ENCODE assay signal across 8 cellular contexts in genomic region chr22:30356392-30357230, GRCh38. TPM values are rescaled to one million over a fixed set of nuclear protein-coding genes. Genes with fewer than 3 reads are reported as not detected.
DNase-seq lines count a peak whose midpoint lies in the region; ATAC-seq lines count a peak whose summit lies in the region.

Gene CCDC157, plus strand, starts transcription at chr22:30357007. Its CDS starts 8,994 bp downstream, at chr22:30366001.
A gene with protein sequence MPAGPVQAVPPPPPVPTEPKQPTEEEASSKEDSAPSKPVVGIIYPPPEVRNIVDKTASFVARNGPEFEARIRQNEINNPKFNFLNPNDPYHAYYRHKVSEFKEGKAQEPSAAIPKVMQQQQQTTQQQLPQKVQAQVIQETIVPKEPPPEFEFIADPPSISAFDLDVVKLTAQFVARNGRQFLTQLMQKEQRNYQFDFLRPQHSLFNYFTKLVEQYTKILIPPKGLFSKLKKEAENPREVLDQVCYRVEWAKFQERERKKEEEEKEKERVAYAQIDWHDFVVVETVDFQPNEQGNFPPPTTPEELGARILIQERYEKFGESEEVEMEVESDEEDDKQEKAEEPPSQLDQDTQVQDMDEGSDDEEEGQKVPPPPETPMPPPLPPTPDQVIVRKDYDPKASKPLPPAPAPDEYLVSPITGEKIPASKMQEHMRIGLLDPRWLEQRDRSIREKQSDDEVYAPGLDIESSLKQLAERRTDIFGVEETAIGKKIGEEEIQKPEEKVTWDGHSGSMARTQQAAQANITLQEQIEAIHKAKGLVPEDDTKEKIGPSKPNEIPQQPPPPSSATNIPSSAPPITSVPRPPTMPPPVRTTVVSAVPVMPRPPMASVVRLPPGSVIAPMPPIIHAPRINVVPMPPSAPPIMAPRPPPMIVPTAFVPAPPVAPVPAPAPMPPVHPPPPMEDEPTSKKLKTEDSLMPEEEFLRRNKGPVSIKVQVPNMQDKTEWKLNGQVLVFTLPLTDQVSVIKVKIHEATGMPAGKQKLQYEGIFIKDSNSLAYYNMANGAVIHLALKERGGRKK (minus strand): TSS chr22:30356894. CDS start chr22:30356792, 102 bp downstream.

- H3K27me3 ChIP-seq in BLaER1 treated with 17β-estradiol and CSF1 and Interleukin-3, amounts not matched to agents 10 nM and 100 nM, result peaks cover 0 to 15% (median 10%) of the 10 kb centered on the region in 11 experiments; a peak in 12 of 22 replicates

- peaks cover 24 to 33% (median 28%) of the 10 kb centered on the region in 11 experiments for H3K36me3 ChIP-seq in BLaER1 treated with 17β-estradiol and CSF1 and Interleukin-3, amounts not matched to agents 10 nM and 100 nM

- H3K4me1 Mint-ChIP-seq in activated CD4-positive, alpha-beta T cell treated with anti-CD3 and anti-CD28 coated beads, Interleukin-2, amount 10 ng/mL, durations not matched to agents 7 days and 5 days, result peaks cover 53% of the 10 kb centered on the region

- H3K4me3 Mint-ChIP-seq in activated CD4-positive, alpha-beta T cell treated with anti-CD3 and anti-CD28 coated beads, Interleukin-2, amount 10 ng/mL, durations not matched to agents 7 days and 5 days, result peak within 1 kb of the TSS; percentile 90

- CTCF ChIA-PET in activated CD4-positive, alpha-beta T cell treated with anti-CD3 and anti-CD28 coated beads, Interleukin-2, amount 10 ng/mL, durations not matched to agents 7 days and 5 days (lab: Charles Lee), result interaction anchor here (0.7 to 3.7 kb wide), 14 partner anchors 9 to 95 kb away, joined by 3 to 18 read pairs (median 3); partner anchors contain the start of genes CASTOR1 and RNF215

- peak; percentile 92 for DNase-seq in GM19240 (ENCODE audit: insufficient read length, low spot score)
- DNase-seq in NCI-H524 treated with DMSO at 0.1 percent for 48 hours (lab: John Stamatoyannopoulos, UW), result peak; percentile 68
- peak; percentile 89 for DNase-seq in activated CD4-positive, alpha-beta T cell treated with anti-CD3 and anti-CD28 coated beads, Interleukin-2, amount 10 ng/mL, durations not matched to agents 7 days and 5 days
- peak; percentile 19 for DNase-seq in cortex of kidney (lab: John Stamatoyannopoulos, UW)
- peak; percentile 88 for DNase-seq in left lobe of liver (ENCODE audit: low spot score)
- peak; percentile 91 for DNase-seq in stimulated activated CD4-positive, alpha-beta T cell treated with anti-CD3 and anti-CD28 coated beads, Interleukin-1b, Interleukin-23, amount 100 ng/mL, for 48 hours

- POLR2A ChIA-PET in activated CD4-positive, alpha-beta T cell treated with anti-CD3 and anti-CD28 coated beads, Interleukin-2, amount 10 ng/mL, durations not matched to agents 7 days and 5 days (lab: Charles Lee), result interaction anchor here (0.6 to 1.3 kb wide), 2 partner anchors 50 to 676 kb away, joined by 3 to 4 read pairs; no protein-coding TSS in a partner anchor

- H3K27ac Mint-ChIP-seq in activated CD4-positive, alpha-beta T cell treated with anti-CD3 and anti-CD28 coated beads, Interleukin-2, amount 10 ng/mL, durations not matched to agents 7 days and 5 days, result peak within 1 kb of the TSS; percentile 90

- ATAC-seq in HG03442 (IDR thresholded peaks at IDR 0.05; ENCODE audit: unreplicated experiment) (peak; percentile 88), left lobe of liver (peak; percentile 97)

- H3K9me3 Mint-ChIP-seq in activated CD4-positive, alpha-beta T cell treated with anti-CD3 and anti-CD28 coated beads, Interleukin-2, amount 10 ng/mL, durations not matched to agents 7 days and 5 days, result no peaks in the 10 kb centered on the region

- H3K4me3 ChIP-seq in BLaER1 treated with 17β-estradiol and CSF1 and Interleukin-3, amounts not matched to agents 10 nM and 100 nM, result peak within 1 kb of the TSS; percentile 82 to 99 (median 92)

- no peaks in the 10 kb centered on the region for H3K27me3 Mint-ChIP-seq in activated CD4-positive, alpha-beta T cell treated with anti-CD3 and anti-CD28 coated beads, Interleukin-2, amount 10 ng/mL, durations not matched to agents 7 days and 5 days

- H3K4me2 ChIP-seq in BLaER1 treated with 17β-estradiol and CSF1 and Interleukin-3, amounts not matched to agents 10 nM and 100 nM, result peak within 1 kb of the TSS; percentile 85 to 97 (median 93)

- peak within 1 kb of the TSS; percentile 88 to 96 (median 91) for H3K27ac ChIP-seq in BLaER1 treated with 17β-estradiol and CSF1 and Interleukin-3, amounts not matched to agents 10 nM and 100 nM

- H3K9ac ChIP-seq in BLaER1 treated with 17β-estradiol and CSF1 and Interleukin-3, amounts not matched to agents 10 nM and 100 nM, result peak within 1 kb of the TSS; percentile 92 to 98 (median 93)

- H3K36me3 Mint-ChIP-seq in activated CD4-positive, alpha-beta T cell treated with anti-CD3 and anti-CD28 coated beads, Interleukin-2, amount 10 ng/mL, durations not matched to agents 7 days and 5 days (ENCODE audit: low read depth), result peaks cover 33% of the 10 kb centered on the region

- peaks cover 30 to 49% (median 32%) of the 10 kb centered on the region in 10 experiments for H3K4me1 ChIP-seq in BLaER1 treated with 17β-estradiol and CSF1 and Interleukin-3, amounts not matched to agents 10 nM and 100 nM

- H3K9me3 ChIP-seq in BLaER1 treated with 17β-estradiol and CSF1 and Interleukin-3, amounts not matched to agents 10 nM and 100 nM (replicated peaks in 1 of 11), result no peaks in the 10 kb centered on the region

- peaks cover 37 to 47% (median 44%) of the 10 kb centered on the region in 11 experiments for H4K20me1 ChIP-seq in BLaER1 treated with 17β-estradiol and CSF1 and Interleukin-3, amounts not matched to agents 10 nM and 100 nM

RNA-seq across cellular contexts. Expression of gene CCDC157, which starts in this region (rescaled TPM):
- 1 to 10 TPM; 3.5 to 4.3 TPM for total RNA-seq in activated CD4-positive, alpha-beta T cell treated with anti-CD3 and anti-CD28 coated beads, Interleukin-2, amount 10 ng/mL, durations not matched to agents 7 days and 5 days
- total RNA-seq in left lobe of liver, result 0.78 TPM

RNA-seq across cellular contexts. Expression of the second gene that starts in this region (rescaled TPM):
- 100 to 1,000 TPM; 247 to 279 TPM for total RNA-seq in activated CD4-positive, alpha-beta T cell treated with anti-CD3 and anti-CD28 coated beads, Interleukin-2, amount 10 ng/mL, durations not matched to agents 7 days and 5 days
- total RNA-seq in left lobe of liver, result 73.3 TPM

Comparison
In these comparisons a context has a peak if more than half of its experiments do, and no peak if none do; other contexts are left out.
1. Peak in every context shown above with its lines: DNase-seq, ATAC-seq, H3K4me3 ChIP-seq and H3K27ac ChIP-seq.
2. DNase-seq: peak in every context shown above with its lines; median percentile 92 in GM19240; 91 in stimulated activated CD4-positive, alpha-beta T cell treated with anti-CD3 and anti-CD28 coated beads, Interleukin-1b, Interleukin-23, amount 100 ng/mL, for 48 hours; 89 in activated CD4-positive, alpha-beta T cell treated with anti-CD3 and anti-CD28 coated beads, Interleukin-2, amount 10 ng/mL, durations not matched to agents 7 days and 5 days; 88 in left lobe of liver; 68 in NCI-H524 treated with DMSO at 0.1 percent for 48 hours; 19 in cortex of kidney.